11 cellular contexts compared by ENCODE assay signal in the genomic region with DNA sequence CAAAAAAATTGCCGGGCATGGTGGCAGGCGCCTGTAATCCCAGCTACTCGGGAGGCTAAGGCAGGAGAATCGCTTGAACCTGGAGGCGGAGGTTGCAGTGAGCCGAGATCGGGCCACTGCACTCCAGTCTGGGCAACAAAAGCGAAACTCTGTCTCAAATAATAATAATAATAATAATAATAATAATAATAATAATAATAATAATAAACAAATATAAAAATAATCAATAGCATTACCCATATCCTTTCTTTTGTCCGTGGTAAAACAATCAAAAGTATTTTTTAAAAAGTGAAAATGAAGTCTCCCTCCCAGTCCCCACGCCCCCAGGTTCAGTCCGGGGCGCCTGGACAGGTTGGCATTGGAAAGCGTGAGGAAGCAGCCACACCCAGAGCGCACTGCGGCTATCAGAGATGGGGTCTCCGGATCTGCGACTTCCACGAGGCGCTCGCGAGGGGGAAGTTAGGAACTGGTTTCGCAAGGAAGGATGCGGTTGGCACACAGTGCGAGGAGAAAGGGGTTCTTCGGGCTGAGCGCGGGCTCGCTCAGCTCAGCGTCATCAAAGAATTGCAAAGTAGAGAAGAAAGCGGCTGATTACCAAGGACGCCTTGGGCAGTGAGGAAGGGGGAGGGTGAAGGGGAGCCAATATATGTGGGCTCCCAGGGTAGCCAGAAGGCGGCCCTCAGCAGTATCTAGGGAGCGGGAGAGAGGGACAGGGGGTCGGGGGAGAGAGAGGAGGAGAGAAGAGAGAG.
DNase-seq lines count a peak whose midpoint lies in the region; ATAC-seq and TF ChIP-seq lines count a peak whose summit lies in the region.
"Had no signal": no experiment of that assay in that cellular context is flagged by ENCODE, and none has a peak within 500 bp of the region (broad histone marks: within the 10 kb centered on the region; RNA-seq: fewer than 3 reads in every experiment).

No MANE protein-coding gene starts in this region.

- no peak for DNase-seq in activated naive CD4-positive, alpha-beta T cell treated with anti-CD3 and anti-CD28 coated beads for 36 hours
- DNase-seq in activated naive CD4-positive, alpha-beta T cell treated with anti-CD3 and anti-CD28 coated beads, Interleukin-2, amount 50 U/mL, for 16 hours = no peak
- DNase-seq in immature natural killer cell = peak in 1 of 3 donors; percentile 55
- no peak for DNase-seq in suprapubic skin (ENCODE audit: low spot score in 2 of 2)
- DNase-seq in cerebellum (ENCODE audit: low spot score) = no peak
- DNase-seq: BE2C, NCI-H2171 treated with DMSO at 0.1 percent for 48 hours had no signal

- CTCF ChIA-PET in activated naive CD4-positive, alpha-beta T cell treated with anti-CD3 and anti-CD28 coated beads for 36 hours (lab: Charles Lee) = no interaction called here

- H3K36me3 ChIP-seq in suprapubic skin = no peaks in the 10 kb centered on the region
- H3K36me3 ChIP-seq: BE2C, HAP-1 had no signal

- no peak for TF ChIP-seq EP300 in suprapubic skin (IDR thresholded peaks at IDR 0.05)

- peaks cover 7% of the 10 kb centered on the region for H3K4me1 Mint-ChIP-seq in activated naive CD4-positive, alpha-beta T cell treated with anti-CD3 and anti-CD28 coated beads for 36 hours (ENCODE audit: low read depth)
- peaks cover 11% of the 10 kb centered on the region for H3K4me1 Mint-ChIP-seq in activated naive CD8-positive, alpha-beta T cell (ENCODE audit: low read depth)
- H3K4me1 Mint-ChIP-seq in immature natural killer cell = peaks cover 0 to 6% of the 10 kb centered on the region in 2 donors

- H3K36me3 Mint-ChIP-seq in activated naive CD4-positive, alpha-beta T cell treated with anti-CD3 and anti-CD28 coated beads for 36 hours (ENCODE audit: low read depth) = no peaks in the 10 kb centered on the region
- no peaks in the 10 kb centered on the region for H3K36me3 Mint-ChIP-seq in activated naive CD8-positive, alpha-beta T cell
- no peaks in the 10 kb centered on the region for H3K36me3 Mint-ChIP-seq in immature natural killer cell

- no peak for ATAC-seq in GM18505 (IDR thresholded peaks at IDR 0.05; ENCODE audit: unreplicated experiment)
- ATAC-seq in GM18498 (IDR thresholded peaks at IDR 0.05; ENCODE audit: unreplicated experiment) = no peak

- peak overlapping the region; percentile 38 for H3K4me3 ChIP-seq in suprapubic skin
- H3K4me3 ChIP-seq: HAP-1 had no signal

- no peak for TF ChIP-seq POLR2A in suprapubic skin (IDR thresholded peaks at IDR 0.05)
- TF ChIP-seq POLR2A in GM18505 (IDR thresholded peaks at IDR 0.05; ENCODE audit: borderline replicate concordance, extremely low read depth, insufficient read depth, insufficient read length) = no peak

- peaks cover 32% of the 10 kb centered on the region for H3K27me3 Mint-ChIP-seq in activated naive CD4-positive, alpha-beta T cell treated with anti-CD3 and anti-CD28 coated beads for 36 hours (ENCODE audit: low read depth)
- H3K27me3 Mint-ChIP-seq in activated naive CD8-positive, alpha-beta T cell = peaks cover 33% of the 10 kb centered on the region
- peaks cover 2 to 15% (median 4%) of the 10 kb centered on the region in 3 donors for H3K27me3 Mint-ChIP-seq in immature natural killer cell (ENCODE audit: low read depth in 3 of 3)

- TF ChIP-seq CTCF in suprapubic skin (IDR thresholded peaks at IDR 0.05) = no peak

- no peaks in the 10 kb centered on the region for H3K9me3 Mint-ChIP-seq in activated naive CD4-positive, alpha-beta T cell treated with anti-CD3 and anti-CD28 coated beads for 36 hours
- no peaks in the 10 kb centered on the region for H3K9me3 Mint-ChIP-seq in activated naive CD8-positive, alpha-beta T cell (ENCODE audit: low read depth)
- H3K9me3 Mint-ChIP-seq in immature natural killer cell = no peaks in the 10 kb centered on the region

- no peak overlapping the region for H3K27ac ChIP-seq in suprapubic skin

- WGBS in suprapubic skin = 30% methylated on average over 34 of the region's 34 CpGs

- peaks cover 24% of the 10 kb centered on the region for H3K27me3 ChIP-seq in suprapubic skin

- peaks cover 48% of the 10 kb centered on the region for H3K4me1 ChIP-seq in suprapubic skin
- H3K4me1 ChIP-seq: BE2C, HAP-1 had no signal

- no peaks in the 10 kb centered on the region for H3K9me3 ChIP-seq in suprapubic skin
- H3K9me3 ChIP-seq: BE2C, HAP-1 had no signal

- peak overlapping the region; percentile 8 for H3K4me3 Mint-ChIP-seq in activated naive CD4-positive, alpha-beta T cell treated with anti-CD3 and anti-CD28 coated beads for 36 hours
- H3K4me3 Mint-ChIP-seq in activated naive CD8-positive, alpha-beta T cell = peak overlapping the region; percentile 68
- H3K4me3 Mint-ChIP-seq in immature natural killer cell = peak overlapping the region in 3 of 5 donors; percentile 1 to 79 (median 22)

- intact Hi-C loops in activated naive CD4-positive, alpha-beta T cell treated with anti-CD3 and anti-CD28 coated beads for 36 hours (cut with micrococcal nuclease) = no loop called here

- peak overlapping the region; percentile 9 for H3K27ac Mint-ChIP-seq in activated naive CD4-positive, alpha-beta T cell treated with anti-CD3 and anti-CD28 coated beads for 36 hours
- no peak overlapping the region for H3K27ac Mint-ChIP-seq in activated naive CD8-positive, alpha-beta T cell
- peak overlapping the region in 1 of 6 donors; percentile 34 for H3K27ac Mint-ChIP-seq in immature natural killer cell

Comparison
In these comparisons a context has a peak if more than half of its experiments do, and no peak if none do; other contexts are left out.
1. H3K4me3 Mint-ChIP-seq: peak in every context shown above with its lines; median percentile 68 in activated naive CD8-positive, alpha-beta T cell; 22 in immature natural killer cell; 8 in activated naive CD4-positive, alpha-beta T cell treated with anti-CD3 and anti-CD28 coated beads for 36 hours.